8 cellular contexts compared by ENCODE assay signal in genomic region chr4:123397276-123398150, GRCh38. TPM values are rescaled to one million over a fixed set of nuclear protein-coding genes. Genes with fewer than 3 reads are reported as not detected.
DNase-seq lines count a peak whose midpoint lies in the region; ATAC-seq and TF ChIP-seq lines count a peak whose summit lies in the region.

No MANE protein-coding gene starts in this region.

- H3K4me3 ChIP-seq in GM12875 (ENCODE audit: low read depth, low read length) (peak overlapping the region; percentile 67), endocrine pancreas (ENCODE audit: control insufficient read depth, insufficient read depth, low read length) (peak overlapping the region; percentile 87), mononuclear cell (ENCODE audit: low read length) (peak overlapping the region; percentile 49)

- H3K4me1 ChIP-seq in endocrine pancreas (ENCODE audit: control insufficient read depth, insufficient read depth, low read length) (no peaks in the 10 kb centered on the region), mononuclear cell (ENCODE audit: insufficient read depth, low read length) (peaks cover 35% of the 10 kb centered on the region)

- peak; percentile 20 for ATAC-seq in HG02759 (IDR thresholded peaks at IDR 0.05; ENCODE audit: unreplicated experiment)

- no peak for TF ChIP-seq CTCF in GM12875 (IDR thresholded peaks at IDR 0.05; ENCODE audit: borderline replicate concordance, insufficient read depth, low read depth, low read length)

- DNase-seq in NCI-H146 treated with DMSO at 0.1 percent for 48 hours (lab: John Stamatoyannopoulos, UW; ENCODE audit: unreplicated experiment) (peak; percentile 58), GM19240 (ENCODE audit: insufficient read length, low spot score) (no peak)
- DNase-seq in activated CD4-positive, alpha-beta T cell treated with anti-CD3 and anti-CD28 coated beads, Interleukin-2, amount 50 U/mL, for 48 hours = peak; percentile 59 to 63
- DNase-seq in stimulated activated naive CD4-positive, alpha-beta T cell treated with Interleukin-2 at 50 U/mL for 16 hours (lab: John Stamatoyannopoulos, UW) = peak; percentile 8

- H3K9ac ChIP-seq in endocrine pancreas (ENCODE audit: control insufficient read depth, insufficient read depth, low read length) = peak overlapping the region; percentile 90

- no peaks in the 10 kb centered on the region for H3K27me3 ChIP-seq in endocrine pancreas (ENCODE audit: control insufficient read depth, insufficient read depth, low read length)
- H3K27me3 ChIP-seq in mononuclear cell (ENCODE audit: insufficient read depth, low read length) = peaks cover 14% of the 10 kb centered on the region

- H3K9me3 ChIP-seq in endocrine pancreas (ENCODE audit: control insufficient read depth, low read length) (no peaks in the 10 kb centered on the region), mononuclear cell (ENCODE audit: low read depth, low read length) (no peaks in the 10 kb centered on the region)

- no peaks in the 10 kb centered on the region for H3K36me3 ChIP-seq in endocrine pancreas (ENCODE audit: control insufficient read depth, insufficient read depth, low read length)

RNA-seq across cellular contexts. Expression of gene SPRY1, which starts 0.9 kb away (rescaled TPM):
- total RNA-seq in mononuclear cell = 14.1 TPM
